In the genomic region with DNA sequence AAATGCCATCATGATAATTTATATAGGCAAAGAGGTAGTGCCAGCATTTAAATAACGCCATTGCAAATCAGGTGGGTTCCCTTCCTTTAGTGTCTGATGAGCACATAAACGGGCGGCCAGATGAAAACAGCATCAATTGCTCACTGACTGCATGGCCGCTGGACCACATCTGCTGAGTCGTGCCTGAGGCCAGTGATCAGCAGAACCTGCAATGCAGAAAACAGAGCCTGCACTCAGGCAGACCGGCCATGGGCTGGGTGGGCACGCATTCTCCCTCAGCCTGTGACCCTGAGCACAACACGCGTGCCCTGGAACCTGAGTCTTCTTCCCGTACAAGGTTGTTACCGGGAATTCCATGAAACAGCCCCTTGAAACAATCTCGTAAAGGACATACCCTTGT, we compare ENCODE assay signal across 22 cellular contexts.
DNase-seq lines count a peak whose midpoint lies in the region; ATAC-seq and TF ChIP-seq lines count a peak whose summit lies in the region.
"Had no signal": no experiment of that assay in that cellular context is flagged by ENCODE, and none has a peak within 500 bp of the region (broad histone marks: within the 10 kb centered on the region; RNA-seq: fewer than 3 reads in every experiment).

No MANE protein-coding gene starts in this region.

- peak; percentile 40 for DNase-seq in Caki2 (ENCODE audit: low read depth)
- peak; percentile 24 for DNase-seq in SK-MEL-5 (ENCODE audit: low read depth, low spot score)
- peak; percentile 52 for DNase-seq in kidney tubule cell (ENCODE audit: low spot score)
- DNase-seq in sciatic nerve (ENCODE audit: low spot score), result no peak
- no peak for DNase-seq in Ammon's horn (ENCODE audit: low spot score)
- no peak for DNase-seq in coronary artery (ENCODE audit: low spot score)
- DNase-seq in UCSD-AML1 (lab: John Stamatoyannopoulos, UW; ENCODE audit: unreplicated experiment), result no peak
- DNase-seq: BE2C; CD4-positive, CD25-positive, alpha-beta regulatory T cell; H9; Kasumi-1; MV-4-11; NCI-H1105; NCI-H1436 treated with DMSO at 0.1 percent for 48 hours; NCI-H187 treated with DMSO at 0.1 percent for 48 hours; NCI-H2171 treated with DMSO at 0.1 percent for 48 hours; NCI-H345; NCI-H510A treated with DMSO at 0.1 percent for 48 hours; RPMI8226; SHP77 had no signal

- no peak for TF ChIP-seq CTCF in coronary artery (IDR thresholded peaks at IDR 0.05)

- no peak overlapping the region for H3K27ac ChIP-seq in coronary artery

- intact Hi-C loops in sciatic nerve (cut with DNase I), result no loop called here

- no peak overlapping the region for H3K4me3 ChIP-seq in coronary artery
- H3K4me3 ChIP-seq: K562 had no signal

- in situ Hi-C loops in Caki2 (cut with HindIII; ENCODE audit: low pct_unique_long_range_greater_than_20kb, low sequenced_read_pairs), result no loop called here
- in situ Hi-C loops in SK-MEL-5 (cut with HindIII; ENCODE audit: low pct_unique_long_range_greater_than_20kb, low sequenced_read_pairs), result no loop called here

- ATAC-seq in sciatic nerve (peak; percentile 33), GM18517 (IDR thresholded peaks at IDR 0.05; ENCODE audit: unreplicated experiment) (no peak)
- ATAC-seq: K562 had no signal

Comparison
In these comparisons a context has a peak if more than half of its experiments do, and no peak if none do; other contexts are left out.
1. DNase-seq: peak in Caki2 (single experiment), SK-MEL-5 (single experiment) and kidney tubule cell (single experiment); none in sciatic nerve (single experiment), Ammon's horn (single experiment), coronary artery (single experiment) and UCSD-AML1 (single experiment).